10 cellular contexts compared by ENCODE assay signal in genomic region chr2:17644997-17645715, GRCh38.
DNase-seq lines count a peak whose midpoint lies in the region; ATAC-seq and TF ChIP-seq lines count a peak whose summit lies in the region.
"Had no signal": no experiment of that assay in that cellular context is flagged by ENCODE, and none has a peak within 500 bp of the region (broad histone marks: within the 10 kb centered on the region; RNA-seq: fewer than 3 reads in every experiment).

No MANE protein-coding gene starts in this region.

- H3K4ac ChIP-seq in trophoblast cell (ENCODE audit: low read depth, low read length) = no peak overlapping the region

- H2BK5ac ChIP-seq in trophoblast cell (ENCODE audit: low read depth, low read length, poor library complexity) = no peak overlapping the region

- H4K20me1 ChIP-seq in GM23248 (ENCODE audit: insufficient read depth) = no peaks in the 10 kb centered on the region

- H3K4me3 ChIP-seq in GM23248 = no peak overlapping the region
- H3K4me3 ChIP-seq in fibroblast of mammary gland (ENCODE audit: control insufficient read depth, low read depth, low read length) = no peak overlapping the region
- peak overlapping the region; percentile 31 for H3K4me3 ChIP-seq in trophoblast cell (ENCODE audit: low read depth, low read length)
- H3K4me3 ChIP-seq: prostate gland had no signal

- H3K79me2 ChIP-seq in GM23248 (ENCODE audit: insufficient read depth) (no peaks in the 10 kb centered on the region), trophoblast cell (ENCODE audit: control insufficient read depth, insufficient read depth, low read length, poor library complexity) (no peaks in the 10 kb centered on the region)

- H3K27ac ChIP-seq in GM23248 (peak overlapping the region; percentile 88), trophoblast cell (ENCODE audit: low read depth, low read length) (no peak overlapping the region)
- H3K27ac ChIP-seq: HL-60, prostate gland had no signal

- no peak overlapping the region for H3K14ac ChIP-seq in trophoblast cell (ENCODE audit: low read length)

- no peak for TF ChIP-seq CTCF in fibroblast of mammary gland (conservative IDR thresholded peaks at IDR 0.05; ENCODE audit: control insufficient read depth, insufficient read depth, low read depth, low read length)

- peaks cover 42% of the 10 kb centered on the region for H3K4me1 ChIP-seq in GM23248 (ENCODE audit: insufficient read depth)
- H3K4me1 ChIP-seq in trophoblast cell (ENCODE audit: control insufficient read depth in 1 of 2, insufficient read depth in 2 of 2, low read length in 2 of 2) = peaks cover 3 to 6% of the 10 kb centered on the region in 2 experiments

- no peak overlapping the region for H3K18ac ChIP-seq in trophoblast cell (ENCODE audit: low read length)

- DNase-seq in GM23248 = peak; percentile 87
- DNase-seq in SW480 (ENCODE audit: low spot score) = peak; percentile 14
- peak; percentile 57 for DNase-seq in fibroblast of mammary gland (ENCODE audit: low read depth)
- no peak for DNase-seq in trophoblast cell
- DNase-seq in SKM-1 (lab: John Stamatoyannopoulos, UW; ENCODE audit: unreplicated experiment) = no peak

- H3K27me3 ChIP-seq in GM23248 (replicated peaks; ENCODE audit: insufficient read depth) (no peaks in the 10 kb centered on the region), trophoblast cell (ENCODE audit: insufficient read depth, low read length) (no peaks in the 10 kb centered on the region)

- H4K8ac ChIP-seq in trophoblast cell (ENCODE audit: low read depth, low read length) = no peak overlapping the region

- WGBS in GM23248 (ENCODE audit: low coverage in 1 of 2, low lambda C conversion rate in 2 of 2, missing lambda C conversion rate in 2 of 2), 2 experiments = 77% methylated on average over 4 of the region's 4 CpGs
- no CpG with 5 or more reads among the region's 4 CpGs for WGBS in trophoblast cell (ENCODE audit: extremely low coverage, insufficient coverage, insufficient read length)

- H3K79me1 ChIP-seq in trophoblast cell (ENCODE audit: low read length) = no peaks in the 10 kb centered on the region

- H2AFZ ChIP-seq in GM23248 (peak overlapping the region; percentile 18; the same call in 1 of the 2 replicates), trophoblast cell (ENCODE audit: insufficient read depth, low read length, poor library complexity) (no peak overlapping the region)

- H3K9ac ChIP-seq in GM23248 (peak overlapping the region; percentile 71), trophoblast cell (ENCODE audit: low read length) (no peak overlapping the region)

- H3K9me3 ChIP-seq in GM23248 (ENCODE audit: low read depth) = no peaks in the 10 kb centered on the region
- H3K9me3 ChIP-seq in trophoblast cell (ENCODE audit: insufficient read depth, low read depth, low read length) = peaks cover 2% of the 10 kb centered on the region
- H3K9me3 ChIP-seq: prostate gland had no signal

- H2BK12ac ChIP-seq in trophoblast cell (ENCODE audit: low read length) = no peak overlapping the region

- no peak overlapping the region for H4K12ac ChIP-seq in trophoblast cell (ENCODE audit: low read depth, low read length)

- H3K36me3 ChIP-seq in GM23248 (ENCODE audit: low read depth) (no peaks in the 10 kb centered on the region), trophoblast cell (ENCODE audit: control insufficient read depth in 1 of 2, insufficient read depth in 2 of 2, low read length in 2 of 2) (no peaks in the 10 kb centered on the region)
- H3K36me3 ChIP-seq: prostate gland had no signal

- no peak overlapping the region for H2BK120ac ChIP-seq in trophoblast cell (ENCODE audit: insufficient read depth, low read length, poor library complexity)

- no peaks in the 10 kb centered on the region for H3K9me2 ChIP-seq in GM23248 (ENCODE audit: insufficient read depth)

- no peak overlapping the region for H3K23ac ChIP-seq in trophoblast cell (ENCODE audit: low read length)

- no peak overlapping the region for H2AK5ac ChIP-seq in trophoblast cell (ENCODE audit: low read length)

- H3F3A ChIP-seq in GM23248 (ENCODE audit: insufficient read depth) = peaks cover 28% of the 10 kb centered on the region

- H3K4me2 ChIP-seq in GM23248 (ENCODE audit: unreplicated experiment) (peak overlapping the region; percentile 64), trophoblast cell (ENCODE audit: low read length) (no peak overlapping the region)

- no peak overlapping the region for H4K91ac ChIP-seq in trophoblast cell (ENCODE audit: low read depth, low read length)

- in situ Hi-C loops in GM23248 (cut with MboI) = no loop called here

- no peak for ATAC-seq in HG03457 (IDR thresholded peaks at IDR 0.05; ENCODE audit: unreplicated experiment)
- ATAC-seq in GM18870 (IDR thresholded peaks at IDR 0.05; ENCODE audit: unreplicated experiment) = no peak
- ATAC-seq in HG03520 (IDR thresholded peaks at IDR 0.05; ENCODE audit: unreplicated experiment) = no peak

Comparison
In these comparisons a context has a peak if more than half of its experiments do, and no peak if none do; other contexts are left out.
1. DNase-seq: peak in GM23248 (single experiment), SW480 (single experiment) and fibroblast of mammary gland (single experiment); none in trophoblast cell (0 of 2) and SKM-1 (single experiment).